Comparison of ENCODE assay signal across 1 cellular context in the genomic region with DNA sequence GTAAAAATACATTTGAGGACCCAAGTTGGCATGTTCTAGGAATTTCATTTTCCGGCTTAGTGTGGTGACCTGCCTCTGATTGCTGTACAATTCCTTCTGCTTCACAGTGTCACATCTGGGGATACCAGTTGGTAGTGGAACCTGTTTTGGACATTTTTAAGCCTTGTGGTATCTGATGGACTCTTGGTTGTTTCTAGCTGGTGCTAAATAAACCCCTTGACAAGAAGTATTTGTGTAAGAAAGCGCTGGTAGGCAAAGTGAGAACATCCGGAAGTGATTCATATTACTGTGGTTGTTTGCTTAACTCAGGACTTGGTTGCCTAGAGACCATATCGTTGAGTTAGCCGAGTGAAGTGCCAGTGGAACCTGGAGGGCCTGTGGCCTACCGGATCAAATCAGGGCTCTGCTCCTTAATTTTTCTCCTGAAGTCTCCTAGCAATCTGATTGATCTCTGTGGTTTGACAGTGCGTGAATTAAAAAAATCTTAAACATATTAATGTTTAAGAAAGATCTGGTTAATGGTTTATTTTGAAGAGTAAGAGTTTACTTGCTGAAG.
TF ChIP-seq lines count a peak whose summit lies in the region.

No MANE protein-coding gene starts in this region.

TF ChIP-seq in GM23338, 12 proteins besides CTCF, POLR2A, EP300 and RAD21 (continued from another document):
- TF ChIP-seq, protein P1, sequence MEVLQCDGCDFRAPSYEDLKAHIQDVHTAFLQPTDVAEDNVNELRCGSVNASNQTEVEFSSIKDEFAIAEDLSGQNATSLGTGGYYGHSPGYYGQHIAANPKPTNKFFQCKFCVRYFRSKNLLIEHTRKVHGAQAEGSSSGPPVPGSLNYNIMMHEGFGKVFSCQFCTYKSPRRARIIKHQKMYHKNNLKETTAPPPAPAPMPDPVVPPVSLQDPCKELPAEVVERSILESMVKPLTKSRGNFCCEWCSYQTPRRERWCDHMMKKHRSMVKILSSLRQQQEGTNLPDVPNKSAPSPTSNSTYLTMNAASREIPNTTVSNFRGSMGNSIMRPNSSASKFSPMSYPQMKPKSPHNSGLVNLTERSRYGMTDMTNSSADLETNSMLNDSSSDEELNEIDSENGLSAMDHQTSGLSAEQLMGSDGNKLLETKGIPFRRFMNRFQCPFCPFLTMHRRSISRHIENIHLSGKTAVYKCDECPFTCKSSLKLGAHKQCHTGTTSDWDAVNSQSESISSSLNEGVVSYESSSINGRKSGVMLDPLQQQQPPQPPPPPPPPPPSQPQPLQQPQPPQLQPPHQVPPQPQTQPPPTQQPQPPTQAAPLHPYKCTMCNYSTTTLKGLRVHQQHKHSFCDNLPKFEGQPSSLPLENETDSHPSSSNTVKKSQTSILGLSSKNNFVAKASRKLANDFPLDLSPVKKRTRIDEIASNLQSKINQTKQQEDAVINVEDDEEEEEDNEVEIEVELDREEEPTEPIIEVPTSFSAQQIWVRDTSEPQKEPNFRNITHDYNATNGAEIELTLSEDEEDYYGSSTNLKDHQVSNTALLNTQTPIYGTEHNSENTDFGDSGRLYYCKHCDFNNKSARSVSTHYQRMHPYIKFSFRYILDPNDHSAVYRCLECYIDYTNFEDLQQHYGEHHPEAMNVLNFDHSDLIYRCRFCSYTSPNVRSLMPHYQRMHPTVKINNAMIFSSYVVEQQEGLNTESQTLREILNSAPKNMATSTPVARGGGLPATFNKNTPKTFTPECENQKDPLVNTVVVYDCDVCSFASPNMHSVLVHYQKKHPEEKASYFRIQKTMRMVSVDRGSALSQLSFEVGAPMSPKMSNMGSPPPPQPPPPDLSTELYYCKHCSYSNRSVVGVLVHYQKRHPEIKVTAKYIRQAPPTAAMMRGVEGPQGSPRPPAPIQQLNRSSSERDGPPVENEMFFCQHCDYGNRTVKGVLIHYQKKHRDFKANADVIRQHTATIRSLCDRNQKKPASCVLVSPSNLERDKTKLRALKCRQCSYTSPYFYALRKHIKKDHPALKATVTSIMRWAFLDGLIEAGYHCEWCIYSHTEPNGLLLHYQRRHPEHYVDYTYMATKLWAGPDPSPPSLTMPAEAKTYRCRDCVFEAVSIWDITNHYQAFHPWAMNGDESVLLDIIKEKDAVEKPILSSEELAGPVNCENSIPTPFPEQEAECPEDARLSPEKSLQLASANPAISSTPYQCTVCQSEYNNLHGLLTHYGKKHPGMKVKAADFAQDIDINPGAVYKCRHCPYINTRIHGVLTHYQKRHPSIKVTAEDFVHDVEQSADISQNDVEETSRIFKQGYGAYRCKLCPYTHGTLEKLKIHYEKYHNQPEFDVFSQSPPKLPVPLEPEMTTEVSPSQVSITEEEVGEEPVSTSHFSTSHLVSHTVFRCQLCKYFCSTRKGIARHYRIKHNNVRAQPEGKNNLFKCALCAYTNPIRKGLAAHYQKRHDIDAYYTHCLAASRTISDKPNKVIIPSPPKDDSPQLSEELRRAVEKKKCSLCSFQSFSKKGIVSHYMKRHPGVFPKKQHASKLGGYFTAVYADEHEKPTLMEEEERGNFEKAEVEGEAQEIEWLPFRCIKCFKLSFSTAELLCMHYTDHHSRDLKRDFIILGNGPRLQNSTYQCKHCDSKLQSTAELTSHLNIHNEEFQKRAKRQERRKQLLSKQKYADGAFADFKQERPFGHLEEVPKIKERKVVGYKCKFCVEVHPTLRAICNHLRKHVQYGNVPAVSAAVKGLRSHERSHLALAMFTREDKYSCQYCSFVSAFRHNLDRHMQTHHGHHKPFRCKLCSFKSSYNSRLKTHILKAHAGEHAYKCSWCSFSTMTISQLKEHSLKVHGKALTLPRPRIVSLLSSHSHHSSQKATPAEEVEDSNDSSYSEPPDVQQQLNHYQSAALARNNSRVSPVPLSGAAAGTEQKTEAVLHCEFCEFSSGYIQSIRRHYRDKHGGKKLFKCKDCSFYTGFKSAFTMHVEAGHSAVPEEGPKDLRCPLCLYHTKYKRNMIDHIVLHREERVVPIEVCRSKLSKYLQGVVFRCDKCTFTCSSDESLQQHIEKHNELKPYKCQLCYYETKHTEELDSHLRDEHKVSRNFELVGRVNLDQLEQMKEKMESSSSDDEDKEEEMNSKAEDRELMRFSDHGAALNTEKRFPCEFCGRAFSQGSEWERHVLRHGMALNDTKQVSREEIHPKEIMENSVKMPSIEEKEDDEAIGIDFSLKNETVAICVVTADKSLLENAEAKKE (CRISPR knock-in tag; IDR thresholded peaks at IDR 0.05) = no peak
- TF ChIP-seq, protein P2, sequence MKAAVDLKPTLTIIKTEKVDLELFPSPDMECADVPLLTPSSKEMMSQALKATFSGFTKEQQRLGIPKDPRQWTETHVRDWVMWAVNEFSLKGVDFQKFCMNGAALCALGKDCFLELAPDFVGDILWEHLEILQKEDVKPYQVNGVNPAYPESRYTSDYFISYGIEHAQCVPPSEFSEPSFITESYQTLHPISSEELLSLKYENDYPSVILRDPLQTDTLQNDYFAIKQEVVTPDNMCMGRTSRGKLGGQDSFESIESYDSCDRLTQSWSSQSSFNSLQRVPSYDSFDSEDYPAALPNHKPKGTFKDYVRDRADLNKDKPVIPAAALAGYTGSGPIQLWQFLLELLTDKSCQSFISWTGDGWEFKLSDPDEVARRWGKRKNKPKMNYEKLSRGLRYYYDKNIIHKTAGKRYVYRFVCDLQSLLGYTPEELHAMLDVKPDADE (IDR thresholded peaks at IDR 0.05) = no peak
